17 cellular contexts compared by ENCODE assay signal in the genomic region with DNA sequence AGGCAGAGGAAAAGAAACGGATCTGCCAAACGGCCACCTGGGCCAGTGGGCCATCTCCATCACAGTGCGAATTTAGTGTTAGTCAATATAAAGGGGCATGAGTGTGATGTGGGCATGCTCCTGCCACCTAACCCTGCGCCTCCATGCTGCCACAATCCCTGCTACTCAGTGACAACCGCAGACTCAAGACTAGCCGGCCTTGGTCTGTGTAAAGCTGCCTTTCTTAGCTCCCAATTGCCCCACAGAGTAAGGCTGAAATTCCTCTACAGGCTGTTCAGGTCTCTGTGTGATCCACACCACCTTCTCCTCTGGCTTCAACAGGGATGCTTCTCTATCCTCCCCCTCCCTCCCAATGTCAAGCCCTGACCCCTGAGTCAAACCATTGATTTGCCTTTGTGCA.
"Had no signal": no experiment of that assay in that cellular context is flagged by ENCODE, and none has a peak within 500 bp of the region (broad histone marks: within the 10 kb centered on the region; RNA-seq: fewer than 3 reads in every experiment).

No MANE protein-coding gene starts in this region.

- H3K4me3 Mint-ChIP-seq: activated B cell treated with CpG ODN at 0.5 μM for 24 hours; activated CD4-positive, alpha-beta memory T cell treated with anti-CD3 and anti-CD28 coated beads for 36 hours; dendritic cell treated with granulocyte-macrophage colony-stimulating factor and Interleukin-4, amounts not matched to agents 40 ng/mL and 50 ng/mL, for 4 days; natural killer cell treated with Interleukin-12 subunit alpha and Interleukin-12 subunit beta and Interleukin-15 and Interleukin-18, amount 100 ng/mL, for 72 hours; stimulated activated naive CD8-positive, alpha-beta T cell treated with anti-CD3 and anti-CD28 coated beads, Interleukin-15, Interleukin-2, amounts not matched to agents 100 ng/mL and 50 ng/mL, for 24 hours had no signal

- H3K9me3 ChIP-seq: thyroid gland had no signal

- H3K4me3 ChIP-seq: thyroid gland had no signal

- H3K27ac Mint-ChIP-seq: activated B cell treated with CpG ODN at 0.5 μM for 24 hours; activated CD4-positive, alpha-beta memory T cell treated with anti-CD3 and anti-CD28 coated beads for 36 hours; dendritic cell treated with granulocyte-macrophage colony-stimulating factor and Interleukin-4, amounts not matched to agents 40 ng/mL and 50 ng/mL, for 4 days; natural killer cell treated with Interleukin-12 subunit alpha and Interleukin-12 subunit beta and Interleukin-15 and Interleukin-18, amount 100 ng/mL, for 72 hours; stimulated activated naive CD8-positive, alpha-beta T cell treated with anti-CD3 and anti-CD28 coated beads, Interleukin-15, Interleukin-2, amounts not matched to agents 100 ng/mL and 50 ng/mL, for 24 hours had no signal

- H3K27me3 ChIP-seq: thyroid gland had no signal

- H3K27me3 Mint-ChIP-seq: activated B cell treated with CpG ODN at 0.5 μM for 24 hours had no signal

- DNase-seq: activated B cell treated with CpG ODN at 0.5 μM for 24 hours; activated T-cell treated with anti-CD3 and anti-CD28 coated beads, Interleukin-2, amount 50 U/mL, for 1 hour; aorta; caudate nucleus; effector CD8-positive, alpha-beta T cell; foreskin melanocyte; hippocampal formation; midbrain; stimulated activated CD4-positive, alpha-beta T cell treated with anti-CD3 and anti-CD28 coated beads, Interleukin-2, amount 100 ng/mL, for 48 hours; T-helper 9 cell had no signal

- H3K36me3 ChIP-seq: brain microvascular endothelial cell, thyroid gland had no signal

- H3K27ac ChIP-seq: brain microvascular endothelial cell, thyroid gland had no signal

- H3K9me3 Mint-ChIP-seq: activated B cell treated with CpG ODN at 0.5 μM for 24 hours; activated CD4-positive, alpha-beta memory T cell treated with anti-CD3 and anti-CD28 coated beads for 36 hours; activated naive CD4-positive, alpha-beta T cell treated with anti-CD3 and anti-CD28 coated beads, Interleukin-2, amount 50 U/mL, for 72 hours; dendritic cell treated with granulocyte-macrophage colony-stimulating factor and Interleukin-4, amounts not matched to agents 40 ng/mL and 50 ng/mL, for 4 days; natural killer cell treated with Interleukin-12 subunit alpha and Interleukin-12 subunit beta and Interleukin-15 and Interleukin-18, amount 100 ng/mL, for 72 hours; stimulated activated naive CD8-positive, alpha-beta T cell treated with anti-CD3 and anti-CD28 coated beads, Interleukin-15, Interleukin-2, amounts not matched to agents 100 ng/mL and 50 ng/mL, for 24 hours had no signal

- H3K36me3 Mint-ChIP-seq: activated CD4-positive, alpha-beta memory T cell treated with anti-CD3 and anti-CD28 coated beads for 36 hours; activated naive CD4-positive, alpha-beta T cell treated with anti-CD3 and anti-CD28 coated beads, Interleukin-2, amount 50 U/mL, for 72 hours; natural killer cell treated with Interleukin-12 subunit alpha and Interleukin-12 subunit beta and Interleukin-15 and Interleukin-18, amount 100 ng/mL, for 72 hours had no signal
